Comparison of ENCODE assay signal across 1 cellular context in genomic region chr17:75876938-75877751, GRCh38.
TF ChIP-seq lines count a peak whose summit lies in the region.

No MANE protein-coding gene starts in this region.

TF ChIP-seq in HEK293, 187 proteins besides CTCF, POLR2A, EP300 and RAD21 (continued from another document and continues in another):
- TF ChIP-seq ZNF221 (tag by site-specific recombination; IDR thresholded peaks at IDR 0.05; ENCODE audit: borderline replicate concordance): no peak
- TF ChIP-seq ZNF777 (tag by site-specific recombination; IDR thresholded peaks at IDR 0.05; ENCODE audit: borderline replicate concordance): peak; percentile 75; the same call in 1 of the 2 replicates
- TF ChIP-seq ZNF560 (tag by site-specific recombination; IDR thresholded peaks at IDR 0.05; ENCODE audit: borderline replicate concordance): no peak
- peak; percentile 78 for TF ChIP-seq HIC1 (tag by site-specific recombination; IDR thresholded peaks at IDR 0.05)
- peak; percentile 56 for TF ChIP-seq ZNF335 (tag by site-specific recombination; conservative IDR thresholded peaks at IDR 0.05)
- no peak for TF ChIP-seq ZNF211 (tag by site-specific recombination; IDR thresholded peaks at IDR 0.05; ENCODE audit: low read depth)
- no peak for TF ChIP-seq ZBTB6 (tag by site-specific recombination; IDR thresholded peaks at IDR 0.05)
- TF ChIP-seq ZNF544 (tag by site-specific recombination; IDR thresholded peaks at IDR 0.05): no peak
- no peak for TF ChIP-seq SETDB1 (IDR thresholded peaks at IDR 0.05; ENCODE audit: insufficient read length, low read length)
- no peak for TF ChIP-seq ZBTB44 (tag by site-specific recombination; IDR thresholded peaks at IDR 0.05)
- no peak for TF ChIP-seq BCL11B (tag by site-specific recombination; IDR thresholded peaks at IDR 0.05; ENCODE audit: low read depth)
- TF ChIP-seq ZNF2 (tag by site-specific recombination; IDR thresholded peaks at IDR 0.05): 0 out of 2 replicates have a peak, but pooled peaks have one; percentile 32
- no peak for TF ChIP-seq ZNF112 (tag by site-specific recombination; IDR thresholded peaks at IDR 0.05)
- no peak for TF ChIP-seq ZNF169 (tag by site-specific recombination; IDR thresholded peaks at IDR 0.05)
- TF ChIP-seq ZNF148 (tag by site-specific recombination; IDR thresholded peaks at IDR 0.05; ENCODE audit: borderline replicate concordance): no peak
- no peak for TF ChIP-seq ZNF426 (tag by site-specific recombination; IDR thresholded peaks at IDR 0.05)
- TF ChIP-seq ZNF792 (tag by site-specific recombination; IDR thresholded peaks at IDR 0.05): no peak
- no peak for TF ChIP-seq ZNF776 (tag by site-specific recombination; IDR thresholded peaks at IDR 0.05; ENCODE audit: borderline replicate concordance)
- TF ChIP-seq ZNF37A (tag by site-specific recombination; IDR thresholded peaks at IDR 0.05): no peak
- TF ChIP-seq TSHZ1 (tag by site-specific recombination; IDR thresholded peaks at IDR 0.05; ENCODE audit: borderline replicate concordance): no peak
- no peak for TF ChIP-seq ZNF76 (tag by site-specific recombination; IDR thresholded peaks at IDR 0.05; ENCODE audit: borderline replicate concordance, low read depth)
- no peak for TF ChIP-seq ZFP69B (tag by site-specific recombination; IDR thresholded peaks at IDR 0.05)
- TF ChIP-seq ZSCAN16 (tag by site-specific recombination; IDR thresholded peaks at IDR 0.05): no peak
- TF ChIP-seq KLF17 (tag by site-specific recombination; IDR thresholded peaks at IDR 0.05): no peak
- TF ChIP-seq ZNF561 (tag by site-specific recombination; IDR thresholded peaks at IDR 0.05; ENCODE audit: borderline replicate concordance): no peak
- TF ChIP-seq ZNF501 (tag by site-specific recombination; IDR thresholded peaks at IDR 0.05): no peak
- TF ChIP-seq KLF9 (tag by site-specific recombination; IDR thresholded peaks at IDR 0.05; ENCODE audit: low read depth): 0 out of 2 replicates have a peak, but pooled peaks have one; percentile 12
- 0 out of 2 replicates have a peak, but pooled peaks have one; percentile 36 for TF ChIP-seq ZEB2 (tag by site-specific recombination; IDR thresholded peaks at IDR 0.05)
- TF ChIP-seq ZNF658 (tag by site-specific recombination; IDR thresholded peaks at IDR 0.05): no peak
- no peak for TF ChIP-seq ZNF596 (tag by site-specific recombination; IDR thresholded peaks at IDR 0.05)
- TF ChIP-seq ZNF404 (tag by site-specific recombination; IDR thresholded peaks at IDR 0.05): no peak
- TF ChIP-seq ZNF10 (tag by site-specific recombination; IDR thresholded peaks at IDR 0.05): no peak
- no peak; the same call in 1 of the 2 replicates for TF ChIP-seq PBX3 (CRISPR knock-in tag; IDR thresholded peaks at IDR 0.05)
- TF ChIP-seq ZNF639 (tag by site-specific recombination; IDR thresholded peaks at IDR 0.05): no peak
- TF ChIP-seq ATF2 (tag by site-specific recombination; IDR thresholded peaks at IDR 0.05; ENCODE audit: low read depth): no peak
- no peak for TF ChIP-seq ZNF19 (tag by site-specific recombination; IDR thresholded peaks at IDR 0.05; ENCODE audit: low read depth)
- TF ChIP-seq REPIN1 (tag by site-specific recombination; IDR thresholded peaks at IDR 0.05; ENCODE audit: low read depth): 0 out of 2 replicates have a peak, but pooled peaks have one; percentile 17
- 0 out of 2 replicates have a peak, but pooled peaks have one; percentile 56 for TF ChIP-seq ZBTB7A (tag by site-specific recombination; IDR thresholded peaks at IDR 0.05; ENCODE audit: low read depth)
- TF ChIP-seq ZNF558 (tag by site-specific recombination; IDR thresholded peaks at IDR 0.05): no peak
- TF ChIP-seq ZNF302 (tag by site-specific recombination; IDR thresholded peaks at IDR 0.05; ENCODE audit: low read depth): no peak
- TF ChIP-seq PATZ1 (tag by site-specific recombination; IDR thresholded peaks at IDR 0.05): peak; percentile 70; the same call in 1 of the 2 replicates
- TF ChIP-seq ZSCAN4 (tag by site-specific recombination; IDR thresholded peaks at IDR 0.05): no peak
